1 cellular context compared by ENCODE assay signal in the genomic region with DNA sequence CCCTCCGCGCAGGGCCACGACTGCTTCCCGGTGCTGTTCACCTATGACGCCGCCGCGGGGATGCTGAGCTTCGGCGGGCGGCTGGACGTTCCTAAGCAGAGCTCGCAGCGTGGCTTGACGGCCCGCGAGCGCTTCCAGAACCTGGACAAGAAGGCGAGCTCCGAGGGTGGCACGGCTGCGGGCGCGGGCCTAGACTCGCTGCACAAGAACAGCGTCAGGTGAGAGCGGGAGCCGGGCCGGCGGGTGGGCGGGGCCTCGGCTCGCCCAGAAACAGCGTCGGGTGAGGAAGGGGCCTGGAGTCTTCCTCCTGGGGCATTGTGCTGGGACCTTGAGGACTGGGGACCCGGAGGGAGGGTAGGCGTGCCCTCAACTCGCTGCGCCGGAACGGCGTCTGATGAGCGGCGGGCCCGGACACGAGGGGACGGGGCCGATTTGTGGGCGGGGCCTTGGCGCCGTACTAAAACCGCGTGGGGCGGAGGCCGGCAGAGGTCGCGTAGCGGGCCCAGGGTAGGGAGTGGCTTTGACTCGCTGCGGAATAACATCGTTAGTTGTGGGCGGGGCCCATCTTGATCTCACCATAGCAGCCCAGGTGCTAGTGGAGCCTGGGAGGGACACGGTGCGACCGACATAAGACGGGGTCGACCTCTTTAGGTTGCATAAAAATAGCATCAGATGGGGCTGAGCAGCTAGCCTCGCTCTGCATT.
TF ChIP-seq lines count a peak whose summit lies in the region.

No MANE protein-coding gene starts in this region.

TF ChIP-seq in IMR-90, 13 proteins besides CTCF, POLR2A, EP300 and RAD21 (continued from another document):
- TF ChIP-seq, protein P1, sequence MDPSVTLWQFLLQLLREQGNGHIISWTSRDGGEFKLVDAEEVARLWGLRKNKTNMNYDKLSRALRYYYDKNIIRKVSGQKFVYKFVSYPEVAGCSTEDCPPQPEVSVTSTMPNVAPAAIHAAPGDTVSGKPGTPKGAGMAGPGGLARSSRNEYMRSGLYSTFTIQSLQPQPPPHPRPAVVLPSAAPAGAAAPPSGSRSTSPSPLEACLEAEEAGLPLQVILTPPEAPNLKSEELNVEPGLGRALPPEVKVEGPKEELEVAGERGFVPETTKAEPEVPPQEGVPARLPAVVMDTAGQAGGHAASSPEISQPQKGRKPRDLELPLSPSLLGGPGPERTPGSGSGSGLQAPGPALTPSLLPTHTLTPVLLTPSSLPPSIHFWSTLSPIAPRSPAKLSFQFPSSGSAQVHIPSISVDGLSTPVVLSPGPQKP (IDR thresholded peaks at IDR 0.05; ENCODE audit: borderline replicate concordance, low read depth, low read length), result no peak
